In the genomic region with DNA sequence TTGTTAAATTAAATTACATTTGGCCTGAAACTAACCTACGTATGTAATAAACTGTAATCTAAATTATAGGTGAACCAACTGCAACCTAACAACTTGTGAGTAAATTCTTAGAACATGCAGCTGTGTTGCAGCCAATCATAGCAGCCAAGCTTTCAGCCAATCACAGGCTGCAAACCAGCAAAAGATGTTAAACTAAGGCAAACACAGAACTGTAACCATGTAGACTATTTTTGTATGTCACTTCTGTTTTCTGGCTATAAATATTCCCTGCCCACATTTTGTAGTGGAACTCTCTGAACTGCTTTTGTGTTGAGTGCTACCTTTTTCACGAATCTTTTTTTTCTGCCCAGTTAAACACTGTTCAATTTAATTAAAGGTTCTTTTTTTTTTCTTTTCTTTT, we compare ENCODE assay signal across 17 cellular contexts. TPM values are rescaled to one million over a fixed set of nuclear protein-coding genes. Genes with fewer than 3 reads are reported as not detected.
DNase-seq lines count a peak whose midpoint lies in the region; ATAC-seq and TF ChIP-seq lines count a peak whose summit lies in the region.
"Had no signal": no experiment of that assay in that cellular context is flagged by ENCODE, and none has a peak within 500 bp of the region (broad histone marks: within the 10 kb centered on the region; RNA-seq: fewer than 3 reads in every experiment).

No MANE protein-coding gene starts in this region.

- TF ChIP-seq POLR2A in breast epithelium (IDR thresholded peaks at IDR 0.05), result no peak

- H3K27ac ChIP-seq in breast epithelium, result no peak overlapping the region
- H3K27ac ChIP-seq: A549, gastrocnemius medialis, thyroid gland, VCaP had no signal

- no peak overlapping the region for H3K4me3 ChIP-seq in breast epithelium
- H3K4me3 ChIP-seq: A549, gastrocnemius medialis, thyroid gland had no signal

- no peak for TF ChIP-seq CTCF in breast epithelium (IDR thresholded peaks at IDR 0.05)

- peaks cover 0 to 3% of the 10 kb centered on the region in 2 donors for H3K27me3 ChIP-seq in breast epithelium
- H3K27me3 ChIP-seq: gastrocnemius medialis, thyroid gland had no signal

- no peaks in the 10 kb centered on the region for H3K4me1 ChIP-seq in breast epithelium
- H3K4me1 ChIP-seq: A549, gastrocnemius medialis, thyroid gland had no signal

- no peaks in the 10 kb centered on the region for H3K9me3 ChIP-seq in breast epithelium
- H3K9me3 ChIP-seq: A549, gastrocnemius medialis, thyroid gland had no signal

- H3K36me3 ChIP-seq in breast epithelium, result no peaks in the 10 kb centered on the region
- H3K36me3 ChIP-seq: gastrocnemius medialis, thyroid gland had no signal

- peak; percentile 75 for ATAC-seq in GM19324 (IDR thresholded peaks at IDR 0.05; ENCODE audit: low FRiP score, unreplicated experiment)
- ATAC-seq in HG02759 (IDR thresholded peaks at IDR 0.05; ENCODE audit: unreplicated experiment), result peak; percentile 85
- peak; percentile 82 for ATAC-seq in HG03521 (IDR thresholded peaks at IDR 0.05; ENCODE audit: unreplicated experiment)
- ATAC-seq: A549, gastrocnemius medialis, PC-3 had no signal

- DNase-seq in Ammon's horn (ENCODE audit: low spot score), result peak; percentile 7
- DNase-seq in breast epithelium (ENCODE audit: low spot score in 2 of 2), result no peak
- DNase-seq in NCI-H345 (lab: John Stamatoyannopoulos, UW), result no peak
- no peak for DNase-seq in NCI-H526 (lab: John Stamatoyannopoulos, UW)
- no peak for DNase-seq in SK-N-DZ (ENCODE audit: low spot score)
- DNase-seq: activated gamma-delta T cell, gastrocnemius medialis, HCEC 1CT, mesenchymal stem cell, PC-3, thyroid gland had no signal

- intact Hi-C loops in breast epithelium (cut with DNase I; ENCODE audit: low total_unique reads), result no loop called here

RNA-seq across cellular contexts. Expression of a gene that starts 28.2 kb away (rescaled TPM):
- not detected for total RNA-seq in breast epithelium
- not detected in 2 replicates for polyA plus RNA-seq in SK-N-DZ (2014; cell fraction: cytosol; rRNA removed)
- polyA plus RNA-seq in SK-N-DZ (2014; cell fraction: nucleus; rRNA removed), result not detected in 2 replicates
- total RNA-seq: gastrocnemius medialis, PC-3, pulmonary artery endothelial cell had no signal
- polyA plus RNA-seq: A549 had no signal
